Comparison of ENCODE assay signal across 23 cellular contexts in the genomic region with DNA sequence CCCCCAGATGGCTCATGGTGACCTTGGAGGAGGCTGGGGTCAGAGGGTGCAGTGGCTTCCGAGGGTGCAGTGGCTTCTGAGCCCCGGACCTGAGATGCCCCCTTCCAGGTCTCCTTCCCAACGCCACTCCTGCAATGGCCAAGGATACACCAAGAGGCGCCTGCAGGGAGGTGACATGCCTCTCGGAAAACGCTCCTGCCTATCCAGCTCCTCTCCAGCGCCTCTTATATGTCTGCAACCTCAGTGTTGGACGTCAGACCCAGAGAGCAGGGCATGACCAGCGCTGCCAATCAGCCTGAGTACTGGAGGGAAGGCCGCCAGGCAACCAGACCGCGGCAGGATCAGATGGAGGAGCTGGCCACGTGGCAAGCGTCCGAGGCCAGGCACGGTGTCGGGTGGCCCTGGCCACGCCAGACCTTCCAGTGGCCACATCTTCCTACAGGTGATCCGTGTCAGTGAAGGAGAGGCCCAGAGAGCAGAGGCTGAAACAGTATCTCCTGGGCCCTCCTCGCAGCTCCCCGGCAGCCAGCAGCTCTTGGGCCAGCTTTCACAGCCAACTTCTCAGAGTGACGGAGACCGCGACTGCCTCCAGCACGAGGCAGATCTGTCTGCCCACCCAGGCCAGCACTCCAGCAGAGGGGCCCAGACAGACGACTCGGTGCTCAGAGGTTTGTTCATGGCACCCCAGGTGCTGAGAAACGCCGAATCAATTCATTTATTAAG.
A peak's percentile ranks its signal among the peaks of the same experiment; 100 is the strongest.
DNase-seq lines count a peak whose midpoint lies in the region; ATAC-seq and TF ChIP-seq lines count a peak whose summit lies in the region.
"Had no signal": no experiment of that assay in that cellular context is flagged by ENCODE, and none has a peak within 500 bp of the region (broad histone marks: within the 10 kb centered on the region; RNA-seq: fewer than 3 reads in every experiment).

No MANE protein-coding gene starts in this region.

- no peaks in the 10 kb centered on the region for H3K36me3 Mint-ChIP-seq in activated naive CD8-positive, alpha-beta T cell treated with anti-CD3 and anti-CD28 coated beads, Interleukin-2, amount 50 U/mL, for 24 hours (ENCODE audit: low read depth)
- no peaks in the 10 kb centered on the region for H3K36me3 Mint-ChIP-seq in activated naive CD8-positive, alpha-beta T cell treated with anti-CD3 and anti-CD28 coated beads for 36 hours

- H3K27me3 ChIP-seq in upper lobe of left lung = no peaks in the 10 kb centered on the region
- H3K27me3 ChIP-seq: MG63 had no signal

- H3K4me3 Mint-ChIP-seq in activated naive CD8-positive, alpha-beta T cell treated with anti-CD3 and anti-CD28 coated beads, Interleukin-2, amount 50 U/mL, for 24 hours = no peak overlapping the region
- no peak overlapping the region for H3K4me3 Mint-ChIP-seq in activated naive CD8-positive, alpha-beta T cell treated with anti-CD3 and anti-CD28 coated beads for 36 hours
- H3K4me3 Mint-ChIP-seq: HFFc6 had no signal

- no peaks in the 10 kb centered on the region for H3K36me3 ChIP-seq in upper lobe of left lung
- H3K36me3 ChIP-seq: HAP-1, MG63 had no signal

- no peaks in the 10 kb centered on the region for H3K9me3 Mint-ChIP-seq in activated naive CD8-positive, alpha-beta T cell treated with anti-CD3 and anti-CD28 coated beads, Interleukin-2, amount 50 U/mL, for 24 hours
- no peaks in the 10 kb centered on the region for H3K9me3 Mint-ChIP-seq in activated naive CD8-positive, alpha-beta T cell treated with anti-CD3 and anti-CD28 coated beads for 36 hours

- H3K9me3 ChIP-seq in upper lobe of left lung = no peaks in the 10 kb centered on the region
- H3K9me3 ChIP-seq: HAP-1, MG63 had no signal

- no peak for TF ChIP-seq POLR2A in upper lobe of left lung (IDR thresholded peaks at IDR 0.05)

- no peak for TF ChIP-seq CTCF in upper lobe of left lung (IDR thresholded peaks at IDR 0.05)

- no peak overlapping the region for H3K27ac Mint-ChIP-seq in activated naive CD8-positive, alpha-beta T cell treated with anti-CD3 and anti-CD28 coated beads, Interleukin-2, amount 50 U/mL, for 24 hours
- no peak overlapping the region for H3K27ac Mint-ChIP-seq in activated naive CD8-positive, alpha-beta T cell treated with anti-CD3 and anti-CD28 coated beads for 36 hours
- H3K27ac Mint-ChIP-seq: HFFc6 had no signal

- no peak for DNase-seq in activated naive CD8-positive, alpha-beta T cell treated with anti-CD3 and anti-CD28 coated beads, Interleukin-2, amount 50 U/mL, for 24 hours
- DNase-seq in activated naive CD8-positive, alpha-beta T cell treated with anti-CD3 and anti-CD28 coated beads for 36 hours = no peak
- DNase-seq in left kidney (ENCODE audit: low read depth, low spot score) (peak; percentile 60), posterior vena cava (ENCODE audit: low spot score) (peak; percentile 75), upper lobe of left lung (peak; percentile 17 to 69), DMS 273 (lab: John Stamatoyannopoulos, UW; ENCODE audit: unreplicated experiment) (no peak), AML-193 (lab: John Stamatoyannopoulos, UW) (no peak)
- DNase-seq: 8988T, ACHN, Calu3, DMS153, DND-41, HFFc6, IMR-90, KG1, MG63, NCI-H2029, NCI-H446 treated with DMSO at 0.1 percent for 48 hours, NCI-H526 treated with DMSO at 0.1 percent for 48 hours, SHP77 had no signal

- no peak for TF ChIP-seq EP300 in upper lobe of left lung (IDR thresholded peaks at IDR 0.05)

- peak; percentile 14 for ATAC-seq in activated naive CD8-positive, alpha-beta T cell treated with anti-CD3 and anti-CD28 coated beads, Interleukin-2, amount 50 U/mL, for 24 hours
- ATAC-seq in upper lobe of left lung (ENCODE audit: low FRiP score in 2 of 2) (no peak), HG03378 (IDR thresholded peaks at IDR 0.05; ENCODE audit: unreplicated experiment) (no peak)

- no peaks in the 10 kb centered on the region for H3K4me1 Mint-ChIP-seq in activated naive CD8-positive, alpha-beta T cell treated with anti-CD3 and anti-CD28 coated beads, Interleukin-2, amount 50 U/mL, for 24 hours
- no peaks in the 10 kb centered on the region for H3K4me1 Mint-ChIP-seq in activated naive CD8-positive, alpha-beta T cell treated with anti-CD3 and anti-CD28 coated beads for 36 hours

- no peak overlapping the region for H3K4me3 ChIP-seq in upper lobe of left lung
- H3K4me3 ChIP-seq: HAP-1, MG63 had no signal

- no peaks in the 10 kb centered on the region for H3K27me3 Mint-ChIP-seq in activated naive CD8-positive, alpha-beta T cell treated with anti-CD3 and anti-CD28 coated beads, Interleukin-2, amount 50 U/mL, for 24 hours
- H3K27me3 Mint-ChIP-seq in activated naive CD8-positive, alpha-beta T cell treated with anti-CD3 and anti-CD28 coated beads for 36 hours = no peaks in the 10 kb centered on the region

- no peak overlapping the region for H3K27ac ChIP-seq in upper lobe of left lung
- H3K27ac ChIP-seq: RWPE1 had no signal

- WGBS in upper lobe of left lung, 2 donors = 73 to 85% methylated on average over 14 to 29 of the region's 29 CpGs

- H3K4me1 ChIP-seq in upper lobe of left lung = no peaks in the 10 kb centered on the region
- H3K4me1 ChIP-seq: HAP-1 had no signal

- intact Hi-C loops in posterior vena cava (cut with DNase I) = no loop called here

Comparison
In these comparisons a context has a peak if more than half of its experiments do, and no peak if none do; other contexts are left out.
1. DNase-seq: peak in left kidney (single experiment), posterior vena cava (single experiment) and upper lobe of left lung (2 of 2); none in activated naive CD8-positive, alpha-beta T cell treated with anti-CD3 and anti-CD28 coated beads, Interleukin-2, amount 50 U/mL, for 24 hours (single experiment), activated naive CD8-positive, alpha-beta T cell treated with anti-CD3 and anti-CD28 coated beads for 36 hours (single experiment), DMS 273 (single experiment) and AML-193 (0 of 2).